Comparison of ENCODE assay signal across 14 cellular contexts in genomic region chr19:5943623-5944022, GRCh38. TPM values are rescaled to one million over a fixed set of nuclear protein-coding genes. Genes with fewer than 3 reads are reported as not detected.
A peak's percentile ranks its signal among the peaks of the same experiment; 100 is the strongest.
DNase-seq lines count a peak whose midpoint lies in the region; ATAC-seq, FAIRE-seq and TF ChIP-seq lines count a peak whose summit lies in the region.
"Had no signal": no experiment of that assay in that cellular context is flagged by ENCODE, and none has a peak within 500 bp of the region (broad histone marks: within the 10 kb centered on the region; RNA-seq: fewer than 3 reads in every experiment).

No MANE protein-coding gene starts in this region.

- H3K36me3 ChIP-seq in adipocyte (ENCODE audit: control insufficient read depth, insufficient read depth, low read length, severe bottlenecking), result peaks cover 24% of the 10 kb centered on the region
- peaks cover 0 to 12% of the 10 kb centered on the region in 2 donors for H3K36me3 ChIP-seq in small intestine (ENCODE audit: control insufficient read depth in 2 of 2, insufficient read depth in 2 of 2, low read length in 2 of 2)

- peaks cover 19% of the 10 kb centered on the region for H3K36me3 Mint-ChIP-seq in activated CD4-positive, alpha-beta T cell treated with anti-CD3 and anti-CD28 coated beads for 36 hours (ENCODE audit: low read depth)
- H3K36me3 Mint-ChIP-seq in activated CD4-positive, alpha-beta T cell treated with anti-CD3 and anti-CD28 coated beads, Interleukin-2, amount 10 ng/mL, durations not matched to agents 7 days and 5 days (ENCODE audit: low read depth), result peaks cover 15% of the 10 kb centered on the region
- peaks cover 53% of the 10 kb centered on the region for H3K36me3 Mint-ChIP-seq in stimulated activated effector memory CD8-positive, alpha-beta T cell treated with anti-CD3 and anti-CD28 coated beads, Interleukin-12 subunit alpha, Interleukin-12 subunit beta, amount 100 ng/mL, for 72 hours

- no peak overlapping the region for H3K9ac ChIP-seq in adipocyte (ENCODE audit: low read length)

- H3K27me3 Mint-ChIP-seq in activated CD4-positive, alpha-beta T cell treated with anti-CD3 and anti-CD28 coated beads for 36 hours, result no peaks in the 10 kb centered on the region
- H3K27me3 Mint-ChIP-seq in activated CD4-positive, alpha-beta T cell treated with anti-CD3 and anti-CD28 coated beads, Interleukin-2, amount 10 ng/mL, durations not matched to agents 7 days and 5 days, result no peaks in the 10 kb centered on the region

- peaks cover 28% of the 10 kb centered on the region for H3K4me1 Mint-ChIP-seq in activated CD4-positive, alpha-beta T cell treated with anti-CD3 and anti-CD28 coated beads for 36 hours
- H3K4me1 Mint-ChIP-seq in activated CD4-positive, alpha-beta T cell treated with anti-CD3 and anti-CD28 coated beads, Interleukin-2, amount 10 ng/mL, durations not matched to agents 7 days and 5 days, result peaks cover 23% of the 10 kb centered on the region
- H3K4me1 Mint-ChIP-seq in stimulated activated effector memory CD8-positive, alpha-beta T cell treated with anti-CD3 and anti-CD28 coated beads, Interleukin-12 subunit alpha, Interleukin-12 subunit beta, amount 100 ng/mL, for 72 hours, result peaks cover 48% of the 10 kb centered on the region

- H3K4me3 ChIP-seq in adipocyte (ENCODE audit: low read length), result no peak overlapping the region
- no peak overlapping the region for H3K4me3 ChIP-seq in fibroblast of the aortic adventitia (ENCODE audit: low read depth, low read length)
- no peak overlapping the region for H3K4me3 ChIP-seq in small intestine (ENCODE audit: low read depth in 1 of 2, low read length in 2 of 2)
- H3K4me3 ChIP-seq: gastrocnemius medialis, upper lobe of right lung had no signal

- FAIRE-seq in small intestine (lab: Jason Lieb, UNC), result no peak

- H3K27ac Mint-ChIP-seq in activated CD4-positive, alpha-beta T cell treated with anti-CD3 and anti-CD28 coated beads for 36 hours, result no peak overlapping the region
- no peak overlapping the region for H3K27ac Mint-ChIP-seq in activated CD4-positive, alpha-beta T cell treated with anti-CD3 and anti-CD28 coated beads, Interleukin-2, amount 10 ng/mL, durations not matched to agents 7 days and 5 days
- H3K27ac Mint-ChIP-seq in stimulated activated effector memory CD8-positive, alpha-beta T cell treated with anti-CD3 and anti-CD28 coated beads, Interleukin-12 subunit alpha, Interleukin-12 subunit beta, amount 100 ng/mL, for 72 hours, result peak overlapping the region; percentile 80

- WGBS in small intestine, 3 donors, result 65 to 80% (median 75%) methylated on average over 10 of the region's 10 CpGs

- intact Hi-C loops in activated CD4-positive, alpha-beta T cell treated with anti-CD3 and anti-CD28 coated beads for 36 hours (cut with DNase I, micrococcal nuclease), result no loop called here

- no peak for DNase-seq in activated CD4-positive, alpha-beta T cell treated with anti-CD3 and anti-CD28 coated beads for 36 hours
- no peak for DNase-seq in activated CD4-positive, alpha-beta T cell treated with anti-CD3 and anti-CD28 coated beads, Interleukin-2, amount 10 ng/mL, durations not matched to agents 7 days and 5 days
- DNase-seq in adipocyte (ENCODE audit: low read depth), result peak; percentile 28
- DNase-seq in fibroblast of the aortic adventitia (ENCODE audit: low read depth), result peak; percentile 55
- DNase-seq in stimulated activated effector memory CD8-positive, alpha-beta T cell treated with anti-CD3 and anti-CD28 coated beads, Interleukin-12 subunit alpha, Interleukin-12 subunit beta, amount 100 ng/mL, for 72 hours (ENCODE audit: low spot score in 2 of 2), result no peak
- DNase-seq in GM20000 (ENCODE audit: low spot score), result no peak
- no peak for DNase-seq in small intestine
- DNase-seq in OCI-M2 (lab: John Stamatoyannopoulos, UW; ENCODE audit: unreplicated experiment), result no peak
- DNase-seq: activated CD4-positive, alpha-beta T cell treated with anti-CD3 and anti-CD28 coated beads for 4 hours; activated effector memory CD4-positive, alpha-beta T cell treated with anti-CD3 and anti-CD28 coated beads, Interleukin-2, amount 50 U/mL, for 16 hours; gastrocnemius medialis; left colon; NCI-H2171 treated with DMSO at 0.1 percent for 48 hours; upper lobe of right lung had no signal

- no peak overlapping the region for H3K4me3 Mint-ChIP-seq in activated CD4-positive, alpha-beta T cell treated with anti-CD3 and anti-CD28 coated beads for 36 hours
- no peak overlapping the region for H3K4me3 Mint-ChIP-seq in activated CD4-positive, alpha-beta T cell treated with anti-CD3 and anti-CD28 coated beads, Interleukin-2, amount 10 ng/mL, durations not matched to agents 7 days and 5 days
- no peak overlapping the region for H3K4me3 Mint-ChIP-seq in stimulated activated effector memory CD8-positive, alpha-beta T cell treated with anti-CD3 and anti-CD28 coated beads, Interleukin-12 subunit alpha, Interleukin-12 subunit beta, amount 100 ng/mL, for 72 hours

- TF ChIP-seq CTCF in fibroblast of the aortic adventitia (IDR thresholded peaks at IDR 0.05; ENCODE audit: insufficient read depth, low read length), result no peak
- no peak for TF ChIP-seq CTCF in GM20000 (IDR thresholded peaks at IDR 0.05; ENCODE audit: extremely low read depth, missing control alignments)

- CTCF ChIA-PET in activated CD4-positive, alpha-beta T cell treated with anti-CD3 and anti-CD28 coated beads for 36 hours (lab: Charles Lee), result interaction anchor here (1.3 to 1.6 kb wide), 2 partner anchors 10 to 24 kb away, joined by 5 to 7 read pairs; no protein-coding TSS in a partner anchor
- CTCF ChIA-PET in activated CD4-positive, alpha-beta T cell treated with anti-CD3 and anti-CD28 coated beads, Interleukin-2, amount 10 ng/mL, durations not matched to agents 7 days and 5 days (lab: Charles Lee), result interaction anchor here (1.1 kb wide), 1 partner anchor 24 kb away, joined by 3 read pairs; no protein-coding TSS in a partner anchor

- H3K27me3 ChIP-seq in adipocyte (replicated peaks; ENCODE audit: control insufficient read depth, insufficient read depth, low read length) (no peaks in the 10 kb centered on the region), small intestine (ENCODE audit: control insufficient read depth in 2 of 2, insufficient read depth in 2 of 2, low read length in 2 of 2) (no peaks in the 10 kb centered on the region)
- H3K27me3 ChIP-seq: gastrocnemius medialis, upper lobe of right lung had no signal

- H3K4me1 ChIP-seq in adipocyte (ENCODE audit: control insufficient read depth, insufficient read depth, low read length) (peaks cover 28% of the 10 kb centered on the region), small intestine (ENCODE audit: control insufficient read depth in 2 of 2, insufficient read depth in 1 of 2, low read depth in 1 of 2, low read length in 1 of 2) (peaks cover 0 to 3% of the 10 kb centered on the region in 2 donors)

- H3K9me3 ChIP-seq in adipocyte (ENCODE audit: control insufficient read depth, low read length) (no peaks in the 10 kb centered on the region), small intestine (ENCODE audit: control insufficient read depth, low read depth) (no peaks in the 10 kb centered on the region)
- H3K9me3 ChIP-seq: gastrocnemius medialis, upper lobe of right lung had no signal

- no peaks in the 10 kb centered on the region for H3K9me3 Mint-ChIP-seq in activated CD4-positive, alpha-beta T cell treated with anti-CD3 and anti-CD28 coated beads for 36 hours (ENCODE audit: low read depth)
- H3K9me3 Mint-ChIP-seq in activated CD4-positive, alpha-beta T cell treated with anti-CD3 and anti-CD28 coated beads, Interleukin-2, amount 10 ng/mL, durations not matched to agents 7 days and 5 days, result no peaks in the 10 kb centered on the region
- H3K9me3 Mint-ChIP-seq in stimulated activated effector memory CD8-positive, alpha-beta T cell treated with anti-CD3 and anti-CD28 coated beads, Interleukin-12 subunit alpha, Interleukin-12 subunit beta, amount 100 ng/mL, for 72 hours, result no peaks in the 10 kb centered on the region

- H3K27ac ChIP-seq in small intestine (ENCODE audit: low read depth in 1 of 2, low read length in 1 of 2), result peak overlapping the region in 1 of 2 donors; percentile 33
- H3K27ac ChIP-seq: gastrocnemius medialis, upper lobe of right lung had no signal

- POLR2A ChIA-PET in activated CD4-positive, alpha-beta T cell treated with anti-CD3 and anti-CD28 coated beads for 36 hours (lab: Charles Lee), result interaction anchor here (0.6 kb wide), 2 partner anchors 36 to 386 kb away, joined by 3 to 5 read pairs; no protein-coding TSS in a partner anchor
- POLR2A ChIA-PET in activated CD4-positive, alpha-beta T cell treated with anti-CD3 and anti-CD28 coated beads, Interleukin-2, amount 10 ng/mL, durations not matched to agents 7 days and 5 days (lab: Charles Lee), result interaction anchor here (0.6 kb wide), 1 partner anchor 140 kb away, joined by 3 read pairs; no protein-coding TSS in a partner anchor

- ATAC-seq in activated CD4-positive, alpha-beta T cell treated with anti-CD3 and anti-CD28 coated beads for 36 hours, result peak; percentile 53
- peak; percentile 57 for ATAC-seq in stimulated activated effector memory CD8-positive, alpha-beta T cell treated with anti-CD3 and anti-CD28 coated beads, Interleukin-12 subunit alpha, Interleukin-12 subunit beta, amount 100 ng/mL, for 72 hours
- ATAC-seq: gastrocnemius medialis, left colon, upper lobe of right lung had no signal

RNA-seq across cellular contexts. Expression of gene CAPS, which starts 29.6 kb away (rescaled TPM):
- total RNA-seq in activated CD4-positive, alpha-beta T cell treated with anti-CD3 and anti-CD28 coated beads for 36 hours, result 1 to 10 TPM; 2.2 to 2.7 TPM
- 10 to 100 TPM; 17.2 to 21.0 TPM for total RNA-seq in activated CD4-positive, alpha-beta T cell treated with anti-CD3 and anti-CD28 coated beads, Interleukin-2, amount 10 ng/mL, durations not matched to agents 7 days and 5 days
- total RNA-seq in fibroblast of the aortic adventitia (ENCODE audit: low replicate concordance), result 3.5 and 8.5 TPM in 2 replicates
- 10 to 100 TPM in 2 of 3 donors, 1 to 10 TPM in 1; 8.7 to 22.7 (median 13.2) TPM for polyA plus RNA-seq in small intestine

RNA-seq across cellular contexts. Expression of gene RANBP3, which starts 34.3 kb away (rescaled TPM):
- 100 to 1,000 TPM in 1 of 2 experiments, 10 to 100 TPM in 1; 85.5 to 103 TPM for total RNA-seq in activated CD4-positive, alpha-beta T cell treated with anti-CD3 and anti-CD28 coated beads for 36 hours
- total RNA-seq in activated CD4-positive, alpha-beta T cell treated with anti-CD3 and anti-CD28 coated beads, Interleukin-2, amount 10 ng/mL, durations not matched to agents 7 days and 5 days, result 10 to 100 TPM; 97.4 to 98.0 TPM
- total RNA-seq in fibroblast of the aortic adventitia (ENCODE audit: low replicate concordance), result 41.4 and 58.0 TPM in 2 replicates
- 10 to 100 TPM; 23.0 to 43.1 (median 33.5) TPM for polyA plus RNA-seq in small intestine

RNA-seq across cellular contexts. Expression of gene VMAC, which starts 39.0 kb away (rescaled TPM):
- total RNA-seq in activated CD4-positive, alpha-beta T cell treated with anti-CD3 and anti-CD28 coated beads for 36 hours, result 1 to 10 TPM; 2.3 to 2.8 TPM
- 10 to 100 TPM; 11.8 TPM for total RNA-seq in activated CD4-positive, alpha-beta T cell treated with anti-CD3 and anti-CD28 coated beads, Interleukin-2, amount 10 ng/mL, durations not matched to agents 7 days and 5 days
- total RNA-seq in fibroblast of the aortic adventitia (ENCODE audit: low replicate concordance), result 3.2 and 5.6 TPM in 2 replicates
- polyA plus RNA-seq in small intestine, result 1 to 10 TPM; 1.1 to 3.3 (median 2.2) TPM

RNA-seq across cellular contexts. Expression of gene NDUFA11, which starts 40.0 kb away (rescaled TPM):
- total RNA-seq in activated CD4-positive, alpha-beta T cell treated with anti-CD3 and anti-CD28 coated beads for 36 hours, result 100 to 1,000 TPM; 175 to 213 TPM
- 100 to 1,000 TPM; 207 to 233 TPM for total RNA-seq in activated CD4-positive, alpha-beta T cell treated with anti-CD3 and anti-CD28 coated beads, Interleukin-2, amount 10 ng/mL, durations not matched to agents 7 days and 5 days
- 172 and 261 TPM in 2 replicates for total RNA-seq in fibroblast of the aortic adventitia (ENCODE audit: low replicate concordance)
- polyA plus RNA-seq in small intestine, result 100 to 1,000 TPM; 428 to 576 (median 523) TPM

Comparison
In these comparisons a context has a peak if more than half of its experiments do, and no peak if none do; other contexts are left out.
1. DNase-seq: peak in adipocyte (single experiment) and fibroblast of the aortic adventitia (single experiment); none in activated CD4-positive, alpha-beta T cell treated with anti-CD3 and anti-CD28 coated beads for 36 hours (single experiment), activated CD4-positive, alpha-beta T cell treated with anti-CD3 and anti-CD28 coated beads, Interleukin-2, amount 10 ng/mL, durations not matched to agents 7 days and 5 days (single experiment), stimulated activated effector memory CD8-positive, alpha-beta T cell treated with anti-CD3 and anti-CD28 coated beads, Interleukin-12 subunit alpha, Interleukin-12 subunit beta, amount 100 ng/mL, for 72 hours (0 of 2), GM20000 (single experiment), small intestine (single experiment) and OCI-M2 (single experiment).